ENCODE assay signal across 20 cellular contexts in the genomic region with DNA sequence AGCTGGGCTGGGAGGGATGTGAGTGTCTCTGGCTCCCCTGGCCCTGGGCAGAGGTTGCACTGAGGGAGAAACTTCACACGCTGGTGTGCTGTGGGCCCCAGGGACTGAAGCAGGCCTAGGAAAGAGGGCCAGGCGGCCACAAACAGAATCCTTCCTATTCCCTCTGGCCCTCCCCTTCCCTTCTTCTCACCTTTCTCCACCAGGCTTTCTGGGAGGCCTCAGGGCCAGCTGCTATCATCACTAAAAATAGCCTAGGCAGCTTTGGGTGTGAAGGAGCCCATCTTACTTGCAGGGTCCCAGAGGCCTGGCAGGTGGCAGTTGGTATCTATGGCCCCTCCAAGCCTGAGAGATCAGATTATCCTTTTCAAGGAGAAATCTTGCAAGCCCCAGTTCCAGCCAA.
DNase-seq lines count a peak whose midpoint lies in the region; FAIRE-seq and TF ChIP-seq lines count a peak whose summit lies in the region.
"Had no signal": no experiment of that assay in that cellular context is flagged by ENCODE, and none has a peak within 500 bp of the region (broad histone marks: within the 10 kb centered on the region; RNA-seq: fewer than 3 reads in every experiment).

No MANE protein-coding gene starts in this region.

- H3K4me2 ChIP-seq in parathyroid adenoma (ENCODE audit: low read length) = no peak overlapping the region

- H3K4me1 ChIP-seq in parathyroid adenoma = peaks cover 26% of the 10 kb centered on the region

- no peaks in the 10 kb centered on the region for H3K36me3 ChIP-seq in WERI-Rb-1
- H3K36me3 ChIP-seq in parathyroid adenoma (ENCODE audit: control insufficient read depth, insufficient read depth, low read length) = no peaks in the 10 kb centered on the region

- H3K9ac ChIP-seq in parathyroid adenoma = no peak overlapping the region

- no peak overlapping the region for H3K4me3 ChIP-seq in WERI-Rb-1 (ENCODE audit: low read depth, low read length)
- no peak overlapping the region for H3K4me3 ChIP-seq in parathyroid adenoma (ENCODE audit: low read depth, low read length)
- H3K4me3 ChIP-seq: K562 had no signal

- no peak for TF ChIP-seq CTCF in WERI-Rb-1 (IDR thresholded peaks at IDR 0.05; ENCODE audit: low read depth, low read length)
- no peak for TF ChIP-seq CTCF in parathyroid adenoma (IDR thresholded peaks at IDR 0.05)

- H3K79me2 ChIP-seq in parathyroid adenoma = no peaks in the 10 kb centered on the region

- H3K27me3 ChIP-seq in WERI-Rb-1 (ENCODE audit: insufficient read depth, low read depth, severe bottlenecking) = no peaks in the 10 kb centered on the region
- H3K27me3 ChIP-seq in parathyroid adenoma (ENCODE audit: control insufficient read depth, insufficient read depth, low read length) = no peaks in the 10 kb centered on the region

- peak overlapping the region; percentile 23 for H2AFZ ChIP-seq in parathyroid adenoma

- peak overlapping the region; percentile 4; the same call in 1 of the 2 replicates for H3K27ac ChIP-seq in WERI-Rb-1
- H3K27ac ChIP-seq in parathyroid adenoma = peak overlapping the region; percentile 86

- no peak for FAIRE-seq in GM19239 (lab: Jason Lieb, UNC)
- FAIRE-seq: HTR-8/SVneo, K562, RCC 7860 had no signal

- H3K9me3 ChIP-seq in WERI-Rb-1 (ENCODE audit: severe bottlenecking) = no peaks in the 10 kb centered on the region
- no peaks in the 10 kb centered on the region for H3K9me3 ChIP-seq in parathyroid adenoma (ENCODE audit: control insufficient read depth, low read length)

- DNase-seq in ELF-1 (ENCODE audit: low read depth, low spot score) = peak; percentile 27
- DNase-seq in NCI-H2171 treated with DMSO at 0.1 percent for 48 hours (lab: John Stamatoyannopoulos, UW) = peak; percentile 80
- DNase-seq in WERI-Rb-1 = peak; percentile 31
- DNase-seq in GM03348 (ENCODE audit: low spot score) = no peak
- DNase-seq in mucosa of gallbladder (ENCODE audit: low spot score) = no peak
- no peak for DNase-seq in GM19239 (ENCODE audit: insufficient read length, low spot score)
- DNase-seq: C1 segment of cervical spinal cord; CD4-positive, alpha-beta memory T cell; COR-L47; DMS79 treated with DMSO at 0.1 percent for 48 hours; Kasumi-1; NCI-H1105; NCI-H1436 treated with DMSO at 0.1 percent for 48 hours; NCI-H187 treated with DMSO at 0.1 percent for 48 hours; NCI-H2227 treated with DMSO at 0.1 percent for 48 hours; T-cell had no signal

Comparison
In these comparisons a context has a peak if more than half of its experiments do, and no peak if none do; other contexts are left out.
1. DNase-seq: peak in ELF-1 (single experiment), NCI-H2171 treated with DMSO at 0.1 percent for 48 hours (single experiment) and WERI-Rb-1 (single experiment); none in GM03348 (single experiment), mucosa of gallbladder (single experiment) and GM19239 (single experiment).